Comparison of ENCODE assay signal across 18 cellular contexts in the genomic region with DNA sequence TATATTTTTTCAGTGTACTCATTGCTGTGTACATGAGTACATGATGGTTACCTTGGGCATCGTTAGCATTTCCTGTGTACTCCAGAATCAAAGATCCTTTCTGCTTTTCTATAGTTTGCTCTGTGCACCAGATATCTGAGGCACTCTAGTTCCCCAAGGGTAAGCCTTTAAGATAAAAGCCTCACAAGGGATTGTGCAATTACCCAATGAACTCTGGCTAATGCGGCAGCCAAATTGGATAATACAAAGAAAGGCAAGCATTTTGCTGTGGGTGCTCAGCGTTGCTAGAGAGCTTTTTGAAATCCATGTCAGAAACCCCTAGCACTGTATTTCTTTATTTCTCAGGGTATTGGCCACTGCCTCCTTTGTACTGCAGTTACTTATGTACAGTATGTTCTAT. TPM values are rescaled to one million over a fixed set of nuclear protein-coding genes. Genes with fewer than 3 reads are reported as not detected.
A peak's percentile ranks its signal among the peaks of the same experiment; 100 is the strongest.
DNase-seq lines count a peak whose midpoint lies in the region; ATAC-seq, FAIRE-seq and TF ChIP-seq lines count a peak whose summit lies in the region.
"Had no signal": no experiment of that assay in that cellular context is flagged by ENCODE, and none has a peak within 500 bp of the region (broad histone marks: within the 10 kb centered on the region; RNA-seq: fewer than 3 reads in every experiment).

No MANE protein-coding gene starts in this region.

- no peak for TF ChIP-seq POLR2A in esophagus muscularis mucosa (IDR thresholded peaks at IDR 0.05; ENCODE audit: low read depth)

- no peak overlapping the region for H3K27ac ChIP-seq in esophagus muscularis mucosa (replicated peaks in 1 of 4)
- no peak overlapping the region for H3K27ac ChIP-seq in pancreas

- intact Hi-C loops in Right ventricle myocardium superior (cut with DNase I) = no loop called here
- intact Hi-C loops in Right ventricle myocardium inferior (cut with DNase I) = loop anchor here (2.0 kb wide), 1 partner anchor 32 kb away; no protein-coding TSS in a partner anchor
- intact Hi-C loops in esophagus muscularis mucosa (cut with DNase I) = no loop called here
- intact Hi-C loops in pancreas (cut with DNase I) = no loop called here
- intact Hi-C loops in posterior vena cava (cut with DNase I) = no loop called here

- H3K9me3 ChIP-seq in esophagus muscularis mucosa (no peaks in the 10 kb centered on the region), pancreas (no peaks in the 10 kb centered on the region)

- TF ChIP-seq CTCF in esophagus muscularis mucosa (IDR thresholded peaks at IDR 0.05) (no peak), pancreas (IDR thresholded peaks at IDR 0.05) (no peak)

- no peak for FAIRE-seq in pancreas (lab: Jason Lieb, UNC)

- H3K27me3 ChIP-seq in esophagus muscularis mucosa (no peaks in the 10 kb centered on the region), pancreas (no peaks in the 10 kb centered on the region)

- H3K4me3 ChIP-seq in esophagus muscularis mucosa = no peak overlapping the region
- no peak overlapping the region for H3K4me3 ChIP-seq in pancreas

- 82% methylated on average over 3 of the region's 3 CpGs for WGBS in esophagus muscularis mucosa
- WGBS in pancreas, 2 donors = 19 to 20% methylated on average over 3 of the region's 3 CpGs

- H3K4me1 ChIP-seq in esophagus muscularis mucosa (peaks cover 0 to 21% (median 16%) of the 10 kb centered on the region in 4 donors), pancreas (peaks cover 0 to 10% (median 3%) of the 10 kb centered on the region in 3 donors)

- TF ChIP-seq EP300 in esophagus muscularis mucosa (IDR thresholded peaks at IDR 0.05) = no peak

- DNase-seq in Right ventricle myocardium superior (no peak), Right ventricle myocardium inferior (ENCODE audit: missing footprints) (no peak), NCI-H82 (lab: John Stamatoyannopoulos, UW) (peak; percentile 99), esophagus muscularis mucosa (ENCODE audit: extremely low spot score) (peak; percentile 68), pancreas (no peak), posterior vena cava (ENCODE audit: low spot score) (no peak), amygdala (lab: John Stamatoyannopoulos, UW) (no peak)
- DNase-seq: activated CD8-positive, alpha-beta memory T cell treated with anti-CD3 and anti-CD28 coated beads for 24 hours; effector CD4-positive, alpha-beta T cell; left colon; NCI-H2171 treated with DMSO at 0.1 percent for 48 hours; RPMI8226; stimulated activated CD4-positive, alpha-beta T cell treated with anti-CD3 and anti-CD28 coated beads, Interleukin-4, amount 100 ng/mL, for 4 hours; stimulated activated CD8-positive, alpha-beta memory T cell treated with anti-CD3 and anti-CD28 coated beads, Interleukin-4, amount 100 ng/mL, for 48 hours; substantia nigra had no signal

- H3K36me3 ChIP-seq in esophagus muscularis mucosa (no peaks in the 10 kb centered on the region), pancreas (no peaks in the 10 kb centered on the region)

- ATAC-seq in Right ventricle myocardium superior (ENCODE audit: poor library complexity) (peak; percentile 19), Right ventricle myocardium inferior (no peak), pancreas (peak; percentile 28 to 67 (median 42)), GM18519 (IDR thresholded peaks at IDR 0.05; ENCODE audit: low FRiP score, unreplicated experiment) (no peak)
- ATAC-seq: left colon, WTC11 had no signal

RNA-seq across cellular contexts. Expression of a gene that starts 2.9 kb away (rescaled TPM):
- total RNA-seq in Right ventricle myocardium superior = 9.3 TPM
- 9.8 TPM for total RNA-seq in Right ventricle myocardium inferior
- 1 to 10 TPM in 3 of 4 donors, under 1 TPM in 1; 0.83 to 4.2 (median 1.2) TPM for total RNA-seq in esophagus muscularis mucosa
- under 1 TPM in 4 of 6 donors, not detected in 2; 0.06 to 0.43 (median 0.13) TPM for total RNA-seq in pancreas
- under 1 TPM; 0.15 to 0.31 TPM for polyA plus RNA-seq in pancreas
- 1 to 10 TPM in 1 of 2 donors, under 1 TPM in 1; 0.86 to 2.2 TPM for total RNA-seq in posterior vena cava
- total RNA-seq: WTC11 had no signal
- polyA plus RNA-seq: AG04450 had no signal

Comparison
In these comparisons a context has a peak if more than half of its experiments do, and no peak if none do; other contexts are left out.
1. ATAC-seq: peak in Right ventricle myocardium superior (single experiment) and pancreas (4 of 4); none in Right ventricle myocardium inferior (single experiment) and GM18519 (single experiment).
2. DNase-seq: peak in NCI-H82 (single experiment) and esophagus muscularis mucosa (single experiment); none in Right ventricle myocardium superior (single experiment), Right ventricle myocardium inferior (single experiment), pancreas (0 of 6), posterior vena cava (single experiment) and amygdala (0 of 56).